Comparison of ENCODE assay signal across 21 cellular contexts in genomic region chr3:40994611-40995010, GRCh38.
DNase-seq lines count a peak whose midpoint lies in the region; ATAC-seq and TF ChIP-seq lines count a peak whose summit lies in the region.
"Had no signal": no experiment of that assay in that cellular context is flagged by ENCODE, and none has a peak within 500 bp of the region (broad histone marks: within the 10 kb centered on the region; RNA-seq: fewer than 3 reads in every experiment).

No MANE protein-coding gene starts in this region.

- no peak overlapping the region for H2BK5ac ChIP-seq in mesenchymal stem cell (ENCODE audit: low read depth, low read length, poor library complexity, severe bottlenecking)

- no peaks in the 10 kb centered on the region for H3K27me3 ChIP-seq in GM23248 (replicated peaks; ENCODE audit: insufficient read depth)
- H3K27me3 ChIP-seq in mesenchymal stem cell (ENCODE audit: control insufficient read depth in 1 of 2, insufficient read depth in 1 of 2, low read length in 2 of 2) = no peaks in the 10 kb centered on the region

- ATAC-seq in GM21515 (IDR thresholded peaks at IDR 0.05; ENCODE audit: unreplicated experiment) = no peak
- ATAC-seq in stimulated activated naive B cell treated with anti-CD40 and anti-IgM and Interleukin-4, amounts not matched to agents 10 μg/mL and 1 μg/mL and 100 μg/mL, for 72 hours (replicated peaks) = no peak
- ATAC-seq: CD8-positive, alpha-beta T cell; Panc1; Right ventricle myocardium inferior had no signal

- H3K27ac Mint-ChIP-seq in stimulated activated naive B cell treated with anti-CD40 and anti-IgM and Interleukin-4, amounts not matched to agents 10 μg/mL and 1 μg/mL and 100 μg/mL, for 72 hours = no peak overlapping the region
- H3K27ac Mint-ChIP-seq: CD8-positive, alpha-beta T cell had no signal

- H3K4me3 ChIP-seq in GM23248 (no peak overlapping the region), epithelial cell of esophagus (ENCODE audit: low read length) (no peak overlapping the region), mesenchymal stem cell (ENCODE audit: insufficient read depth in 1 of 2, low read depth in 1 of 2, low read length in 2 of 2) (no peak overlapping the region)

- H3K27me3 Mint-ChIP-seq in stimulated activated naive B cell treated with anti-CD40 and anti-IgM and Interleukin-4, amounts not matched to agents 10 μg/mL and 1 μg/mL and 100 μg/mL, for 72 hours = peaks cover 0 to 8% of the 10 kb centered on the region in 2 donors

- no peak overlapping the region for H2AK5ac ChIP-seq in mesenchymal stem cell (ENCODE audit: low read length, severe bottlenecking)

- H3K79me1 ChIP-seq in mesenchymal stem cell (replicated peaks; ENCODE audit: low read length, poor library complexity, severe bottlenecking) = no peaks in the 10 kb centered on the region

- H3K9ac ChIP-seq in GM23248 = no peak overlapping the region
- H3K9ac ChIP-seq in mesenchymal stem cell (ENCODE audit: low read length) = no peak overlapping the region

- H3K36me3 Mint-ChIP-seq in stimulated activated naive B cell treated with anti-CD40 and anti-IgM and Interleukin-4, amounts not matched to agents 10 μg/mL and 1 μg/mL and 100 μg/mL, for 72 hours = peaks cover 0 to 1% of the 10 kb centered on the region in 2 donors
- H3K36me3 Mint-ChIP-seq: CD8-positive, alpha-beta T cell had no signal

- no peak overlapping the region for H3K18ac ChIP-seq in mesenchymal stem cell (ENCODE audit: low read depth in 1 of 2, low read length in 2 of 2)

- no peak overlapping the region for H4K8ac ChIP-seq in mesenchymal stem cell (ENCODE audit: low read length)

- H3K4me2 ChIP-seq in GM23248 (ENCODE audit: unreplicated experiment) (no peak overlapping the region), mesenchymal stem cell (ENCODE audit: low read length, poor library complexity, severe bottlenecking) (no peak overlapping the region)

- no peak overlapping the region for H3K4me3 Mint-ChIP-seq in stimulated activated naive B cell treated with anti-CD40 and anti-IgM and Interleukin-4, amounts not matched to agents 10 μg/mL and 1 μg/mL and 100 μg/mL, for 72 hours
- H3K4me3 Mint-ChIP-seq: CD8-positive, alpha-beta T cell had no signal

- no peaks in the 10 kb centered on the region for H3K9me3 ChIP-seq in GM23248 (ENCODE audit: low read depth)
- H3K9me3 ChIP-seq in mesenchymal stem cell (ENCODE audit: control insufficient read depth, low read length) = no peaks in the 10 kb centered on the region

- no peak overlapping the region for H3K23ac ChIP-seq in mesenchymal stem cell (ENCODE audit: low read length in 2 of 2)

- H3K9me3 Mint-ChIP-seq in stimulated activated naive B cell treated with anti-CD40 and anti-IgM and Interleukin-4, amounts not matched to agents 10 μg/mL and 1 μg/mL and 100 μg/mL, for 72 hours = no peaks in the 10 kb centered on the region
- H3K9me3 Mint-ChIP-seq: CD8-positive, alpha-beta T cell had no signal

- in situ Hi-C loops in GM23248 (cut with MboI) = no loop called here

- no peak overlapping the region for H2BK12ac ChIP-seq in mesenchymal stem cell (ENCODE audit: low read length in 2 of 2)

- no peaks in the 10 kb centered on the region for H4K20me1 ChIP-seq in GM23248 (ENCODE audit: insufficient read depth)

- H4K91ac ChIP-seq in mesenchymal stem cell (ENCODE audit: low read length) = no peak overlapping the region

- H3K27ac ChIP-seq in GM23248 = no peak overlapping the region
- no peak overlapping the region for H3K27ac ChIP-seq in mesenchymal stem cell (ENCODE audit: low read length, poor library complexity, severe bottlenecking)

- TF ChIP-seq CTCF in epithelial cell of esophagus (IDR thresholded peaks at IDR 0.05; ENCODE audit: insufficient read depth, low read depth, low read length, missing control alignments) = no peak

- H3K9me2 ChIP-seq in GM23248 (ENCODE audit: insufficient read depth) = no peaks in the 10 kb centered on the region

- H3K79me2 ChIP-seq in GM23248 (ENCODE audit: insufficient read depth) = no peaks in the 10 kb centered on the region

- no peak overlapping the region for H2BK120ac ChIP-seq in mesenchymal stem cell (ENCODE audit: low read depth, low read length)

- H3K4me1 Mint-ChIP-seq in stimulated activated naive B cell treated with anti-CD40 and anti-IgM and Interleukin-4, amounts not matched to agents 10 μg/mL and 1 μg/mL and 100 μg/mL, for 72 hours = no peaks in the 10 kb centered on the region

- H2AFZ ChIP-seq in GM23248 (no peak overlapping the region), mesenchymal stem cell (ENCODE audit: low read depth, low read length) (no peak overlapping the region)

- no peaks in the 10 kb centered on the region for H3F3A ChIP-seq in GM23248 (ENCODE audit: insufficient read depth)

- no peak overlapping the region for H3K14ac ChIP-seq in mesenchymal stem cell (ENCODE audit: low read length in 2 of 2)

- H3K36me3 ChIP-seq in GM23248 (ENCODE audit: low read depth) (no peaks in the 10 kb centered on the region), mesenchymal stem cell (ENCODE audit: control insufficient read depth in 1 of 2, insufficient read depth in 2 of 2, low read depth in 1 of 2, low read length in 2 of 2) (no peaks in the 10 kb centered on the region)

- 58 to 60% methylated on average over 1 of the region's 1 CpG for whole genome bisulfite sequencing in GM23248 (ENCODE audit: low coverage in 1 of 2, low lambda C conversion rate in 2 of 2, missing lambda C conversion rate in 2 of 2), 2 experiments
- no CpG with 5 or more reads among the region's 1 CpG for WGBS in mesenchymal stem cell

- no peak overlapping the region for H2BK15ac ChIP-seq in mesenchymal stem cell (ENCODE audit: low read depth, poor library complexity, severe bottlenecking)

- DNase-seq in GM23248 (peak; percentile 36), RPMI7951 (ENCODE audit: low read depth) (peak; percentile 44), epithelial cell of esophagus (ENCODE audit: low read depth) (peak; percentile 73), mesenchymal stem cell (peak; percentile 59), D341Med (ENCODE audit: low spot score) (no peak), iPS-NIHi7 (ENCODE audit: extremely low spot score) (no peak)
- DNase-seq in stimulated activated naive B cell treated with anti-CD40 and anti-IgM and Interleukin-4, amounts not matched to agents 10 μg/mL and 1 μg/mL and 100 μg/mL, for 72 hours = no peak
- DNase-seq: AML-193; C1 segment of cervical spinal cord; CD8-positive, alpha-beta T cell; GDM1; Kasumi-1; NCI-H1092 treated with DMSO at 0.1 percent for 48 hours; NCI-H146; NCI-H2029; NCI-H2227 treated with DMSO at 0.1 percent for 48 hours; NCI-H510A treated with DMSO at 0.1 percent for 48 hours; NCI-H748 treated with DMSO at 0.1 percent for 48 hours had no signal

- H3K4ac ChIP-seq in mesenchymal stem cell (ENCODE audit: low read depth in 1 of 2, low read length in 2 of 2) = no peak overlapping the region

- H3K4me1 ChIP-seq in GM23248 (ENCODE audit: insufficient read depth) (no peaks in the 10 kb centered on the region), mesenchymal stem cell (ENCODE audit: control insufficient read depth, insufficient read depth, low read depth, low read length) (peaks cover 11% of the 10 kb centered on the region)

Comparison
In these comparisons a context has a peak if more than half of its experiments do, and no peak if none do; other contexts are left out.
1. DNase-seq: peak in GM23248 (single experiment), RPMI7951 (single experiment), epithelial cell of esophagus (single experiment) and mesenchymal stem cell (single experiment); none in D341Med (single experiment), stimulated activated naive B cell treated with anti-CD40 and anti-IgM and Interleukin-4, amounts not matched to agents 10 μg/mL and 1 μg/mL and 100 μg/mL, for 72 hours (single experiment) and iPS-NIHi7 (single experiment).